Comparison of ENCODE assay signal across 1 cellular context in genomic region chr10:1425886-1426285, GRCh38.
TF ChIP-seq lines count a peak whose summit lies in the region.

No MANE protein-coding gene starts in this region.

TF ChIP-seq in GM12878, 131 proteins besides CTCF, POLR2A, EP300 and RAD21 (continued from another document and continues in another):
- TF ChIP-seq CEBPZ (IDR thresholded peaks at IDR 0.05; ENCODE audit: low read depth, low read length) (no peak), IRF4 (IDR thresholded peaks at IDR 0.05; ENCODE audit: low read depth, low read length) (peak; percentile 60; the same call in 1 of the 2 replicates), RELB (IDR thresholded peaks at IDR 0.05; ENCODE audit: low read depth) (peak; percentile 34; the same call in 1 of the 2 replicates), NFIC (IDR thresholded peaks at IDR 0.05; ENCODE audit: low read depth, low read length) (peak; percentile 59; the same call in 1 of the 2 replicates), BMI1 (IDR thresholded peaks at IDR 0.05; ENCODE audit: borderline replicate concordance) (no peak), RFX5 (IDR thresholded peaks at IDR 0.05; ENCODE audit: low read depth, low read length) (no peak), USF2 (IDR thresholded peaks at IDR 0.05; ENCODE audit: borderline replicate concordance, low read depth, low read length) (no peak), SIX5 (IDR thresholded peaks at IDR 0.05; ENCODE audit: low read depth, low read length, severe bottlenecking) (no peak), MYC (IDR thresholded peaks at IDR 0.05; ENCODE audit: insufficient read depth, insufficient read length, insufficient replicate concordance, low read length, severe bottlenecking) (no peak), TCF3 (IDR thresholded peaks at IDR 0.05; ENCODE audit: borderline replicate concordance, insufficient read depth, low read depth, low read length) (peak; percentile 20; the same call in 1 of the 2 replicates), ATF7 (IDR thresholded peaks at IDR 0.05; ENCODE audit: low read depth) (peak; percentile 48; the same call in 1 of the 2 replicates), WRNIP1 (IDR thresholded peaks at IDR 0.05; ENCODE audit: borderline replicate concordance, low read depth, low read length) (no peak), CUX1 (IDR thresholded peaks at IDR 0.05; ENCODE audit: insufficient replicate concordance, low read depth, low read length) (no peak), HCFC1 (IDR thresholded peaks at IDR 0.05; ENCODE audit: low read length) (no peak), ZNF24 (IDR thresholded peaks at IDR 0.05) (no peak), ESRRA (IDR thresholded peaks at IDR 0.05; ENCODE audit: low read length) (no peak), JUND (IDR thresholded peaks at IDR 0.05; ENCODE audit: low read depth, low read length) (0 out of 2 replicates have a peak, but pooled peaks have one; percentile 20), BRCA1 (IDR thresholded peaks at IDR 0.05; ENCODE audit: low read depth, low read length) (no peak), CHD4 (IDR thresholded peaks at IDR 0.05) (no peak), MEF2B (IDR thresholded peaks at IDR 0.05; ENCODE audit: partially characterized antibody, poor library complexity, severe bottlenecking) (peak; percentile 36), YY1 (IDR thresholded peaks at IDR 0.05; ENCODE audit: low read depth, low read length) (no peak), BCL3 (IDR thresholded peaks at IDR 0.05; ENCODE audit: borderline replicate concordance, insufficient read depth, low read depth, low read length, poor library complexity, severe bottlenecking) (peak; percentile 49), ZBTB40 (IDR thresholded peaks at IDR 0.05; ENCODE audit: borderline replicate concordance) (no peak), PAX5 (IDR thresholded peaks at IDR 0.05; ENCODE audit: borderline replicate concordance, low read depth, low read length) (0 out of 2 replicates have a peak, but pooled peaks have one; percentile 19), PKNOX1 (IDR thresholded peaks at IDR 0.05) (peak; percentile 58), HSF1 (IDR thresholded peaks at IDR 0.05; ENCODE audit: low read depth, low read length) (no peak), CHD1 (IDR thresholded peaks at IDR 0.05; ENCODE audit: low read depth, low read length) (no peak), NBN (IDR thresholded peaks at IDR 0.05) (0 out of 2 replicates have a peak, but pooled peaks have one; percentile 36), CEBPB (IDR thresholded peaks at IDR 0.05; ENCODE audit: borderline replicate concordance in 1 of 2, low read depth in 2 of 2, low read length in 2 of 2) (no peak), MYB (IDR thresholded peaks at IDR 0.05; ENCODE audit: borderline replicate concordance, low read depth, low read length) (no peak), MEF2A (IDR thresholded peaks at IDR 0.05; ENCODE audit: insufficient read depth, low read depth, low read length) (0 out of 2 replicates have a peak, but pooled peaks have one; percentile 45), IRF3 (IDR thresholded peaks at IDR 0.05) (no peak), PAX8 (IDR thresholded peaks at IDR 0.05) (no peak)
